Comparison of ENCODE assay signal across 16 cellular contexts in genomic region chr16:55605756-55606155, GRCh38. TPM values are rescaled to one million over a fixed set of nuclear protein-coding genes. Genes with fewer than 3 reads are reported as not detected.
"Had no signal": no experiment of that assay in that cellular context is flagged by ENCODE, and none has a peak within 500 bp of the region (broad histone marks: within the 10 kb centered on the region; RNA-seq: fewer than 3 reads in every experiment).

No MANE protein-coding gene starts in this region.

- H3K4me3 ChIP-seq: dorsolateral prefrontal cortex, pancreas, smooth muscle cell, thyroid gland had no signal

- ATAC-seq: activated CD8-positive, alpha-beta memory T cell treated with anti-CD3 and anti-CD28 coated beads, Interleukin-2, amount 10 ng/mL, durations not matched to agents 7 days and 5 days; naive thymus-derived CD4-positive, alpha-beta T cell; sciatic nerve had no signal

- H3K27ac ChIP-seq: dorsolateral prefrontal cortex, pancreas, thyroid gland had no signal

- H3K4me2 ChIP-seq: smooth muscle cell had no signal

- H3K9me3 Mint-ChIP-seq: activated CD4-positive, alpha-beta memory T cell treated with anti-CD3 and anti-CD28 coated beads, Interleukin-2, amount 10 ng/mL, durations not matched to agents 7 days and 5 days had no signal

- H3K27ac Mint-ChIP-seq: activated B cell treated with CpG ODN at 0.5 μM for 24 hours; activated CD4-positive, alpha-beta memory T cell treated with anti-CD3 and anti-CD28 coated beads, Interleukin-2, amount 10 ng/mL, durations not matched to agents 7 days and 5 days; activated CD8-positive, alpha-beta memory T cell treated with anti-CD3 and anti-CD28 coated beads, Interleukin-2, amount 10 ng/mL, durations not matched to agents 7 days and 5 days; activated naive CD8-positive, alpha-beta T cell; naive thymus-derived CD4-positive, alpha-beta T cell had no signal

- H3K36me3 ChIP-seq: pancreas, thyroid gland had no signal

- H3K4me3 Mint-ChIP-seq: activated B cell treated with CpG ODN at 0.5 μM for 24 hours; activated CD4-positive, alpha-beta memory T cell treated with anti-CD3 and anti-CD28 coated beads, Interleukin-2, amount 10 ng/mL, durations not matched to agents 7 days and 5 days; activated CD8-positive, alpha-beta memory T cell treated with anti-CD3 and anti-CD28 coated beads, Interleukin-2, amount 10 ng/mL, durations not matched to agents 7 days and 5 days; activated naive CD8-positive, alpha-beta T cell; naive thymus-derived CD4-positive, alpha-beta T cell had no signal

- DNase-seq: activated B cell treated with CpG ODN at 0.5 μM for 24 hours; activated CD4-positive, alpha-beta memory T cell treated with anti-CD3 and anti-CD28 coated beads, Interleukin-2, amount 10 ng/mL, durations not matched to agents 7 days and 5 days; activated CD4-positive, alpha-beta T cell treated with anti-CD3 and anti-CD28 coated beads for 4 hours; activated CD8-positive, alpha-beta memory T cell treated with anti-CD3 and anti-CD28 coated beads, Interleukin-2, amount 10 ng/mL, durations not matched to agents 7 days and 5 days; central memory CD4-positive, alpha-beta T cell; dorsolateral prefrontal cortex; mesendoderm; naive thymus-derived CD4-positive, alpha-beta T cell; pancreas; stimulated activated CD4-positive, alpha-beta T cell treated with anti-CD3 and anti-CD28 coated beads, Interleukin-4, amount 100 ng/mL, for 1 hour; T-helper 1 cell; T-helper 9 cell; thyroid gland had no signal

- H3K4me1 ChIP-seq: pancreas, thyroid gland had no signal

- H3K27me3 ChIP-seq: dorsolateral prefrontal cortex, pancreas, thyroid gland had no signal

- H3K4me1 Mint-ChIP-seq: activated B cell treated with CpG ODN at 0.5 μM for 24 hours; activated CD4-positive, alpha-beta memory T cell treated with anti-CD3 and anti-CD28 coated beads, Interleukin-2, amount 10 ng/mL, durations not matched to agents 7 days and 5 days; activated CD8-positive, alpha-beta memory T cell treated with anti-CD3 and anti-CD28 coated beads, Interleukin-2, amount 10 ng/mL, durations not matched to agents 7 days and 5 days; naive thymus-derived CD4-positive, alpha-beta T cell had no signal

- H3K9me3 ChIP-seq: pancreas, thyroid gland had no signal

- H3K36me3 Mint-ChIP-seq: activated CD8-positive, alpha-beta memory T cell treated with anti-CD3 and anti-CD28 coated beads, Interleukin-2, amount 10 ng/mL, durations not matched to agents 7 days and 5 days; activated naive CD8-positive, alpha-beta T cell; naive thymus-derived CD4-positive, alpha-beta T cell had no signal

RNA-seq across cellular contexts. Expression of gene CAPNS2, which starts 39.3 kb away (rescaled TPM):
- total RNA-seq: activated B cell treated with CpG ODN at 0.5 μM for 24 hours; activated CD4-positive, alpha-beta memory T cell treated with anti-CD3 and anti-CD28 coated beads, Interleukin-2, amount 10 ng/mL, durations not matched to agents 7 days and 5 days; activated CD8-positive, alpha-beta memory T cell treated with anti-CD3 and anti-CD28 coated beads, Interleukin-2, amount 10 ng/mL, durations not matched to agents 7 days and 5 days had no signal

RNA-seq across cellular contexts. Expression of gene SLC6A2, which starts 50.0 kb away (rescaled TPM):
- total RNA-seq: activated B cell treated with CpG ODN at 0.5 μM for 24 hours; activated CD4-positive, alpha-beta memory T cell treated with anti-CD3 and anti-CD28 coated beads, Interleukin-2, amount 10 ng/mL, durations not matched to agents 7 days and 5 days; activated CD8-positive, alpha-beta memory T cell treated with anti-CD3 and anti-CD28 coated beads, Interleukin-2, amount 10 ng/mL, durations not matched to agents 7 days and 5 days; naive thymus-derived CD4-positive, alpha-beta T cell; thyroid gland had no signal
